8 cellular contexts compared by ENCODE assay signal in genomic region chrX:154517101-154517781, GRCh38. TPM values are rescaled to one million over a fixed set of nuclear protein-coding genes. Genes with fewer than 3 reads are reported as not detected.
DNase-seq lines count a peak whose midpoint lies in the region; ATAC-seq and TF ChIP-seq lines count a peak whose summit lies in the region.

No MANE protein-coding gene starts in this region.

- H3K36me3 ChIP-seq in DND-41 (ENCODE audit: insufficient read depth, low read length): no peaks in the 10 kb centered on the region
- no peaks in the 10 kb centered on the region for H3K36me3 ChIP-seq in adipocyte (ENCODE audit: control insufficient read depth, insufficient read depth, low read length, severe bottlenecking)

- H3K4me1 ChIP-seq in DND-41 (ENCODE audit: insufficient read depth, low read length): peaks cover 19% of the 10 kb centered on the region
- H3K4me1 ChIP-seq in adipocyte (ENCODE audit: control insufficient read depth, insufficient read depth, low read length): peaks cover 13% of the 10 kb centered on the region

- ATAC-seq in DND-41 (ENCODE audit: insufficient read depth, low read depth): no peak
- no peak for ATAC-seq in HG02642 (IDR thresholded peaks at IDR 0.05; ENCODE audit: poor library complexity, unreplicated experiment)
- no peak for ATAC-seq in GM21786 (IDR thresholded peaks at IDR 0.05; ENCODE audit: unreplicated experiment)

- DNase-seq in DND-41 (no peak), adipocyte (ENCODE audit: low read depth) (no peak), skeletal muscle cell (ENCODE audit: low read depth) (no peak), dermis blood vessel endothelial cell (no peak), NOMO-1 (lab: John Stamatoyannopoulos, UW; ENCODE audit: unreplicated experiment in 2 of 2) (no peak)

- H3K27me3 ChIP-seq in DND-41 (ENCODE audit: insufficient read depth, low read length, poor library complexity) (no peaks in the 10 kb centered on the region), adipocyte (replicated peaks; ENCODE audit: control insufficient read depth, insufficient read depth, low read length) (peaks cover 4% of the 10 kb centered on the region)

- H3K9ac ChIP-seq in DND-41 (ENCODE audit: low read depth, low read length) (no peak overlapping the region; the same call in 1 of the 2 replicates), adipocyte (ENCODE audit: low read length) (peak overlapping the region; percentile 87)

- no peak for TF ChIP-seq CTCF in DND-41 (IDR thresholded peaks at IDR 0.05; ENCODE audit: borderline replicate concordance, extremely low read depth, low read length, poor library complexity, severe bottlenecking)

- H3K4me3 ChIP-seq in DND-41 (ENCODE audit: low read depth in 1 of 2, low read length in 2 of 2): peak overlapping the region in 1 of 2 experiments; percentile 69; a peak in 1 of 4 replicates
- peak overlapping the region; percentile 75 for H3K4me3 ChIP-seq in adipocyte (ENCODE audit: low read length)
- H3K4me3 ChIP-seq in iPS-18c (ENCODE audit: insufficient read depth, low read depth, low read length): peak overlapping the region; percentile 40
- H3K4me3 ChIP-seq in skeletal muscle cell (ENCODE audit: low read depth, low read length): peak overlapping the region; percentile 7

- H3K9me3 ChIP-seq in DND-41 (ENCODE audit: insufficient read depth, low read length, severe bottlenecking) (no peaks in the 10 kb centered on the region), adipocyte (ENCODE audit: control insufficient read depth, low read length) (no peaks in the 10 kb centered on the region), iPS-18c (ENCODE audit: control insufficient read depth, insufficient read depth, low read length) (peaks cover 7% of the 10 kb centered on the region)

- no peak overlapping the region for H3K27ac ChIP-seq in DND-41 (ENCODE audit: low read length)

- H4K20me1 ChIP-seq in DND-41 (ENCODE audit: insufficient read depth, low read length): no peaks in the 10 kb centered on the region

- no peak overlapping the region for H2AFZ ChIP-seq in DND-41 (ENCODE audit: low read depth, low read length)

- peak overlapping the region; percentile 89 for H3K4me2 ChIP-seq in DND-41 (ENCODE audit: insufficient read depth, low read length)

- H3K79me2 ChIP-seq in DND-41 (ENCODE audit: insufficient read depth, low read length): peaks cover 11% of the 10 kb centered on the region

RNA-seq across cellular contexts. Expression of gene FAM3A, which starts 1.2 kb away (rescaled TPM):
- total RNA-seq in dermis blood vessel endothelial cell: 25.5 and 27.7 TPM in 2 replicates

RNA-seq across cellular contexts. Expression of gene SLC10A3, which starts 26.8 kb away (rescaled TPM):
- total RNA-seq in dermis blood vessel endothelial cell: 22.1 and 39.9 TPM in 2 replicates

RNA-seq across cellular contexts. Expression of gene G6PD, which starts 29.4 kb away (rescaled TPM):
- 29.1 and 117 TPM in 2 replicates for total RNA-seq in dermis blood vessel endothelial cell

RNA-seq across cellular contexts. Expression of gene IKBKG, which starts 30.2 kb away (rescaled TPM):
- total RNA-seq in dermis blood vessel endothelial cell: 15.5 and 22.1 TPM in 2 replicates

RNA-seq across cellular contexts. Expression of gene UBL4A, which starts 30.8 kb away (rescaled TPM):
- 51.1 and 57.8 TPM in 2 replicates for total RNA-seq in dermis blood vessel endothelial cell
